Comparison of ENCODE assay signal across 20 cellular contexts in genomic region chr16:67148656-67149275, GRCh38. TPM values are rescaled to one million over a fixed set of nuclear protein-coding genes. Genes with fewer than 3 reads are reported as not detected.
DNase-seq lines count a peak whose midpoint lies in the region; ATAC-seq and TF ChIP-seq lines count a peak whose summit lies in the region.
"Had no signal": no experiment of that assay in that cellular context is flagged by ENCODE, and none has a peak within 500 bp of the region (broad histone marks: within the 10 kb centered on the region; RNA-seq: fewer than 3 reads in every experiment).

No MANE protein-coding gene starts in this region.

- H3K56ac ChIP-seq in mesendoderm (ENCODE audit: low read length): peak overlapping the region; percentile 96

- no peaks in the 10 kb centered on the region for H3K9me3 ChIP-seq in transverse colon
- H3K9me3 ChIP-seq: right lobe of liver had no signal

- no peak overlapping the region for H3K4me3 ChIP-seq in mesendoderm (ENCODE audit: low read length)
- H3K4me3 ChIP-seq in transverse colon: no peak overlapping the region
- H3K4me3 ChIP-seq: right lobe of liver had no signal

- POLR2A ChIA-PET in activated CD4-positive, alpha-beta memory T cell treated with anti-CD3 and anti-CD28 coated beads for 36 hours (lab: Charles Lee): interaction anchor here (1.0 kb wide), 1 partner anchor 14 kb away, joined by 4 read pairs; no protein-coding TSS in a partner anchor

- TF ChIP-seq CTCF in transverse colon (IDR thresholded peaks at IDR 0.05): no peak

- H3K27me3 Mint-ChIP-seq in activated naive CD4-positive, alpha-beta T cell treated with anti-CD3 and anti-CD28 coated beads, Interleukin-2, amount 10 ng/mL, durations not matched to agents 7 days and 5 days: peaks cover 16% of the 10 kb centered on the region
- no peaks in the 10 kb centered on the region for H3K27me3 Mint-ChIP-seq in activated CD4-positive, alpha-beta memory T cell treated with anti-CD3 and anti-CD28 coated beads for 36 hours

- CTCF ChIA-PET in activated naive CD4-positive, alpha-beta T cell treated with anti-CD3 and anti-CD28 coated beads, Interleukin-2, amount 10 ng/mL, durations not matched to agents 7 days and 5 days (lab: Charles Lee): interaction anchor here (1.4 to 1.6 kb wide), 2 partner anchors 131 to 135 kb away, joined by 3 to 7 read pairs; no protein-coding TSS in a partner anchor
- CTCF ChIA-PET in activated CD4-positive, alpha-beta memory T cell treated with anti-CD3 and anti-CD28 coated beads for 36 hours (lab: Charles Lee): interaction anchor here (1.1 kb wide), 2 partner anchors 12 to 131 kb away, joined by 3 to 4 read pairs; partner anchors contain the start of gene FBXL8

- no peak overlapping the region for H3K9ac ChIP-seq in mesendoderm (ENCODE audit: low read length)

- no peak for TF ChIP-seq POLR2A in transverse colon (IDR thresholded peaks at IDR 0.05)

- no peak overlapping the region for H3K23ac ChIP-seq in mesendoderm (ENCODE audit: low read length)

- H2BK120ac ChIP-seq in mesendoderm (ENCODE audit: low read depth, low read length): no peak overlapping the region

- no peak for ATAC-seq in stimulated activated effector memory CD8-positive, alpha-beta T cell treated with anti-CD3 and anti-CD28 coated beads, Interleukin-12 subunit alpha, Interleukin-12 subunit beta, amount 100 ng/mL, for 72 hours
- ATAC-seq in HG02970 (IDR thresholded peaks at IDR 0.05; ENCODE audit: low FRiP score, unreplicated experiment): no peak

- H3K36me3 Mint-ChIP-seq in activated naive CD4-positive, alpha-beta T cell treated with anti-CD3 and anti-CD28 coated beads, Interleukin-2, amount 10 ng/mL, durations not matched to agents 7 days and 5 days: peaks cover 54% of the 10 kb centered on the region
- peaks cover 35% of the 10 kb centered on the region for H3K36me3 Mint-ChIP-seq in activated CD4-positive, alpha-beta memory T cell treated with anti-CD3 and anti-CD28 coated beads for 36 hours
- H3K36me3 Mint-ChIP-seq in stimulated activated effector memory CD8-positive, alpha-beta T cell treated with anti-CD3 and anti-CD28 coated beads, Interleukin-12 subunit alpha, Interleukin-12 subunit beta, amount 100 ng/mL, for 72 hours: peaks cover 71% of the 10 kb centered on the region

- no peak for DNase-seq in activated naive CD4-positive, alpha-beta T cell treated with anti-CD3 and anti-CD28 coated beads, Interleukin-2, amount 10 ng/mL, durations not matched to agents 7 days and 5 days
- DNase-seq in activated naive CD4-positive, alpha-beta T cell (lab: John Stamatoyannopoulos, UW): no peak
- DNase-seq in activated CD4-positive, alpha-beta memory T cell treated with anti-CD3 and anti-CD28 coated beads for 36 hours: no peak
- DNase-seq in mesendoderm (no peak), transverse colon (no peak), HK-2 (ENCODE audit: unreplicated experiment) (no peak)
- no peak for DNase-seq in stimulated activated effector memory CD8-positive, alpha-beta T cell treated with anti-CD3 and anti-CD28 coated beads, Interleukin-12 subunit alpha, Interleukin-12 subunit beta, amount 100 ng/mL, for 72 hours (ENCODE audit: low spot score in 2 of 2)
- DNase-seq: activated CD4-positive, alpha-beta T cell treated with anti-CD3 and anti-CD28 coated beads for 4 hours; activated T-cell treated with anti-CD3 and anti-CD28 coated beads, Interleukin-2, amount 50 U/mL, for 48 hours; hypothalamus; mesenchymal stem cell; NCI-H2081 treated with DMSO at 0.1 percent for 48 hours; NCI-H524 treated with DMSO at 0.1 percent for 48 hours; nucleus accumbens; SIG-M5; stimulated activated CD4-positive, alpha-beta T cell treated with anti-CD3 and anti-CD28 coated beads, Interleukin-2, amount 100 ng/mL, for 24 hours; substantia nigra had no signal

- H3K36me3 ChIP-seq in mesendoderm (ENCODE audit: control insufficient read depth, insufficient read depth, low read length): peaks cover 3% of the 10 kb centered on the region
- H3K36me3 ChIP-seq in transverse colon: peaks cover 0 to 26% (median 2%) of the 10 kb centered on the region in 4 donors

- no peak overlapping the region for H2BK5ac ChIP-seq in mesendoderm (ENCODE audit: low read length)

- no peak overlapping the region for H2BK15ac ChIP-seq in mesendoderm (replicated peaks; ENCODE audit: low read depth)

- H3K27ac Mint-ChIP-seq in activated naive CD4-positive, alpha-beta T cell treated with anti-CD3 and anti-CD28 coated beads, Interleukin-2, amount 10 ng/mL, durations not matched to agents 7 days and 5 days: peak overlapping the region; percentile 44
- H3K27ac Mint-ChIP-seq in activated CD4-positive, alpha-beta memory T cell treated with anti-CD3 and anti-CD28 coated beads for 36 hours: no peak overlapping the region
- H3K27ac Mint-ChIP-seq in stimulated activated effector memory CD8-positive, alpha-beta T cell treated with anti-CD3 and anti-CD28 coated beads, Interleukin-12 subunit alpha, Interleukin-12 subunit beta, amount 100 ng/mL, for 72 hours: no peak overlapping the region

- WGBS in mesendoderm (ENCODE audit: extremely low coverage, insufficient coverage, low lambda C conversion rate): no CpG with 5 or more reads among the region's 11 CpGs
- 88% methylated on average over 11 of the region's 11 CpGs; no CpG with 5 or more reads in 1 of the 2 donors for WGBS in transverse colon (ENCODE audit: low coverage in 1 of 2), 2 donors

- H3K4me3 Mint-ChIP-seq in activated naive CD4-positive, alpha-beta T cell treated with anti-CD3 and anti-CD28 coated beads, Interleukin-2, amount 10 ng/mL, durations not matched to agents 7 days and 5 days: peak overlapping the region; percentile 26
- H3K4me3 Mint-ChIP-seq in activated CD4-positive, alpha-beta memory T cell treated with anti-CD3 and anti-CD28 coated beads for 36 hours: peak overlapping the region; percentile 10
- H3K4me3 Mint-ChIP-seq in stimulated activated effector memory CD8-positive, alpha-beta T cell treated with anti-CD3 and anti-CD28 coated beads, Interleukin-12 subunit alpha, Interleukin-12 subunit beta, amount 100 ng/mL, for 72 hours: peak overlapping the region; percentile 71

- H3K18ac ChIP-seq in mesendoderm (ENCODE audit: low read length): no peak overlapping the region

- no peaks in the 10 kb centered on the region for H3K9me3 Mint-ChIP-seq in activated naive CD4-positive, alpha-beta T cell treated with anti-CD3 and anti-CD28 coated beads, Interleukin-2, amount 10 ng/mL, durations not matched to agents 7 days and 5 days
- H3K9me3 Mint-ChIP-seq in activated CD4-positive, alpha-beta memory T cell treated with anti-CD3 and anti-CD28 coated beads for 36 hours: no peaks in the 10 kb centered on the region
- H3K9me3 Mint-ChIP-seq in stimulated activated effector memory CD8-positive, alpha-beta T cell treated with anti-CD3 and anti-CD28 coated beads, Interleukin-12 subunit alpha, Interleukin-12 subunit beta, amount 100 ng/mL, for 72 hours: no peaks in the 10 kb centered on the region
- H3K9me3 Mint-ChIP-seq: IgD-negative memory B cell had no signal

- H3K27ac ChIP-seq in mesendoderm (ENCODE audit: low read depth, low read length): no peak overlapping the region
- H3K27ac ChIP-seq in transverse colon: no peak overlapping the region
- H3K27ac ChIP-seq: right lobe of liver had no signal

- in situ Hi-C loops in transverse colon (cut with MboI; ENCODE audit: low pct_ligation_motif_present in 1 of 4, low pct_unique_long_range_greater_than_20kb in 1 of 4, low sequenced_read_pairs in 3 of 4): no loop called here

- H2AK5ac ChIP-seq in mesendoderm (ENCODE audit: low read length): no peak overlapping the region

- no peak overlapping the region for H3K4me2 ChIP-seq in mesendoderm (ENCODE audit: low read length)

- intact Hi-C loops in activated CD4-positive, alpha-beta memory T cell treated with anti-CD3 and anti-CD28 coated beads for 36 hours (cut with micrococcal nuclease): no loop called here
- intact Hi-C loops in transverse colon (cut with DNase I; ENCODE audit: low total_unique reads): no loop called here

- no peaks in the 10 kb centered on the region for H3K4me1 ChIP-seq in mesendoderm (ENCODE audit: control insufficient read depth, low read depth, low read length)
- peaks cover 7 to 15% (median 12%) of the 10 kb centered on the region in 4 donors for H3K4me1 ChIP-seq in transverse colon

- H3K79me2 ChIP-seq in mesendoderm (ENCODE audit: control insufficient read depth, insufficient read depth, low read length): no peaks in the 10 kb centered on the region

- H3K27me3 ChIP-seq in mesendoderm (ENCODE audit: insufficient read depth, low read length, poor library complexity) (peaks cover 8% of the 10 kb centered on the region), transverse colon (peaks cover 16% of the 10 kb centered on the region)
- H3K27me3 ChIP-seq: right lobe of liver had no signal

- H4K5ac ChIP-seq in mesendoderm (ENCODE audit: low read length): no peak overlapping the region

- H3K4me1 Mint-ChIP-seq in activated naive CD4-positive, alpha-beta T cell treated with anti-CD3 and anti-CD28 coated beads, Interleukin-2, amount 10 ng/mL, durations not matched to agents 7 days and 5 days: peaks cover 30% of the 10 kb centered on the region
- peaks cover 18% of the 10 kb centered on the region for H3K4me1 Mint-ChIP-seq in activated CD4-positive, alpha-beta memory T cell treated with anti-CD3 and anti-CD28 coated beads for 36 hours (ENCODE audit: low read depth)
- peaks cover 36% of the 10 kb centered on the region for H3K4me1 Mint-ChIP-seq in stimulated activated effector memory CD8-positive, alpha-beta T cell treated with anti-CD3 and anti-CD28 coated beads, Interleukin-12 subunit alpha, Interleukin-12 subunit beta, amount 100 ng/mL, for 72 hours

- H4K8ac ChIP-seq in mesendoderm (ENCODE audit: low read depth, low read length): no peak overlapping the region

- no peak for TF ChIP-seq EP300 in transverse colon (IDR thresholded peaks at IDR 0.05; ENCODE audit: low read depth)

- H3K4ac ChIP-seq in mesendoderm (ENCODE audit: low read depth, low read length): no peak overlapping the region

- no peaks in the 10 kb centered on the region for H3K79me1 ChIP-seq in mesendoderm (ENCODE audit: low read length)

RNA-seq across cellular contexts. Expression of gene B3GNT9, which starts 2.0 kb away (rescaled TPM):
- total RNA-seq in activated CD4-positive, alpha-beta memory T cell treated with anti-CD3 and anti-CD28 coated beads for 36 hours: 1 to 10 TPM; 5.1 to 5.6 TPM
- polyA plus RNA-seq in mesendoderm (2013, experiment 1 of 2): 2.2 TPM
- 2.0 TPM for polyA plus RNA-seq in mesendoderm (2013, experiment 2 of 2)
- total RNA-seq in transverse colon: 10 to 100 TPM in 1 of 4 donors, 1 to 10 TPM in 3; 1.5 to 69.1 (median 5.5) TPM

RNA-seq across cellular contexts. Expression of gene TRADD, which starts 10.9 kb away (rescaled TPM):
- total RNA-seq in activated CD4-positive, alpha-beta memory T cell treated with anti-CD3 and anti-CD28 coated beads for 36 hours: 10 to 100 TPM; 41.7 to 43.2 TPM
- 0.15 TPM for polyA plus RNA-seq in mesendoderm (2013, experiment 1 of 2)
- 0.08 TPM for polyA plus RNA-seq in mesendoderm (2013, experiment 2 of 2)
- total RNA-seq in transverse colon: 10 to 100 TPM; 32.2 to 74.8 (median 42.0) TPM

RNA-seq across cellular contexts. Expression of gene FBXL8, which starts 11.0 kb away (rescaled TPM):
- total RNA-seq in activated CD4-positive, alpha-beta memory T cell treated with anti-CD3 and anti-CD28 coated beads for 36 hours: 10 to 100 TPM; 24.1 to 25.7 TPM
- 0.08 TPM for polyA plus RNA-seq in mesendoderm (2013, experiment 1 of 2)
- 0.06 TPM for polyA plus RNA-seq in mesendoderm (2013, experiment 2 of 2)
- total RNA-seq in transverse colon: 10 to 100 TPM; 30.0 to 91.1 (median 55.1) TPM

RNA-seq across cellular contexts. Expression of gene HSF4, which starts 15.8 kb away (rescaled TPM):
- total RNA-seq in activated CD4-positive, alpha-beta memory T cell treated with anti-CD3 and anti-CD28 coated beads for 36 hours: 10 to 100 TPM; 34.8 to 36.1 TPM
- not detected for polyA plus RNA-seq in mesendoderm (2013, experiment 1 of 2)
- polyA plus RNA-seq in mesendoderm (2013, experiment 2 of 2): not detected
- 100 to 1,000 TPM in 1 of 4 donors, 10 to 100 TPM in 3; 29.5 to 136 (median 76.6) TPM for total RNA-seq in transverse colon
- polyA plus RNA-seq: IgD-negative memory B cell had no signal

RNA-seq across cellular contexts. Expression of gene NOL3, which starts 21.6 kb away (rescaled TPM):
- 10 to 100 TPM; 14.8 to 20.1 TPM for total RNA-seq in activated CD4-positive, alpha-beta memory T cell treated with anti-CD3 and anti-CD28 coated beads for 36 hours
- 1.3 TPM for polyA plus RNA-seq in mesendoderm (2013, experiment 1 of 2)
- 1.1 TPM for polyA plus RNA-seq in mesendoderm (2013, experiment 2 of 2)
- total RNA-seq in transverse colon: 10 to 100 TPM; 39.5 to 65.9 (median 41.2) TPM
- polyA plus RNA-seq: IgD-negative memory B cell had no signal

Comparison
In these comparisons a context has a peak if more than half of its experiments do, and no peak if none do; other contexts are left out.
1. H3K4me3 Mint-ChIP-seq: peak in every context shown above with its lines; median percentile 71 in stimulated activated effector memory CD8-positive, alpha-beta T cell treated with anti-CD3 and anti-CD28 coated beads, Interleukin-12 subunit alpha, Interleukin-12 subunit beta, amount 100 ng/mL, for 72 hours; 26 in activated naive CD4-positive, alpha-beta T cell treated with anti-CD3 and anti-CD28 coated beads, Interleukin-2, amount 10 ng/mL, durations not matched to agents 7 days and 5 days; 10 in activated CD4-positive, alpha-beta memory T cell treated with anti-CD3 and anti-CD28 coated beads for 36 hours.